In the genomic region with DNA sequence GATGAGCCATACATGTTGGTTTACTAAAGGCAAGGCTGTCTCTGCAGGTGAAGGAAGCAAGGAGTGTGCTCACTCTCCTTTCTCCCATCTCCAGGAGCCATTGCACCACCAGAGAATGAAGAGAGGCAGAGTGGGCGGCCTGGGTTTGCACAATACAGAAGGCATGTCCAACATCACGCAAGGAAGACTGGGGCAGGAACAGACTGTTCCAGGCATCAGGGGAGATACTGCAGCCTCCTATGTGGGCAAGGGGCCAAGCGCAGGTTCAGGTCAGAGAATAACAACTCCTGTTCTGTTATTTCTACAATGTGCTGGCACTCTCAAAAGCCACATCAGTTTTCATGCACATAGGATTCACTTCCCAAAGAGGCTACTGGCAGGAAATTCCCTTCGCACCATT, we compare ENCODE assay signal across 20 cellular contexts. TPM values are rescaled to one million over a fixed set of nuclear protein-coding genes. Genes with fewer than 3 reads are reported as not detected.
DNase-seq lines count a peak whose midpoint lies in the region; ATAC-seq and TF ChIP-seq lines count a peak whose summit lies in the region.
"Had no signal": no experiment of that assay in that cellular context is flagged by ENCODE, and none has a peak within 500 bp of the region (broad histone marks: within the 10 kb centered on the region; RNA-seq: fewer than 3 reads in every experiment).

No MANE protein-coding gene starts in this region.

- H3K27ac Mint-ChIP-seq in CD4-positive, alpha-beta T cell, result peak overlapping the region; percentile 100
- peak overlapping the region; percentile 95 for H3K27ac Mint-ChIP-seq in natural killer cell
- H3K27ac Mint-ChIP-seq: activated CD8-positive, alpha-beta T cell treated with anti-CD3 and anti-CD28 coated beads for 36 hours; mesothelial cell of epicardium had no signal

- H3K9me3 Mint-ChIP-seq in CD4-positive, alpha-beta T cell, result no peaks in the 10 kb centered on the region
- peaks cover 3 to 6% of the 10 kb centered on the region in 2 donors for H3K9me3 Mint-ChIP-seq in natural killer cell

- peaks cover 6% of the 10 kb centered on the region for H3K9me3 ChIP-seq in CD4-positive, alpha-beta T cell (ENCODE audit: control insufficient read depth, low read length)
- no peaks in the 10 kb centered on the region for H3K9me3 ChIP-seq in Loucy (ENCODE audit: insufficient read depth, low read depth, low read length)
- H3K9me3 ChIP-seq: SJSA1, vagina had no signal

- H3K4me3 Mint-ChIP-seq in CD4-positive, alpha-beta T cell, result no peak overlapping the region
- no peak overlapping the region for H3K4me3 Mint-ChIP-seq in natural killer cell
- H3K4me3 Mint-ChIP-seq: activated CD8-positive, alpha-beta T cell treated with anti-CD3 and anti-CD28 coated beads for 36 hours; mesothelial cell of epicardium; neural crest cell had no signal

- peaks cover 38% of the 10 kb centered on the region for H3K36me3 Mint-ChIP-seq in CD4-positive, alpha-beta T cell (ENCODE audit: low read depth)
- H3K36me3 Mint-ChIP-seq in natural killer cell, result no peaks in the 10 kb centered on the region

- H3K79me2 ChIP-seq in Loucy (ENCODE audit: insufficient read depth, low read length), result peaks cover 17% of the 10 kb centered on the region

- no peak for TF ChIP-seq CTCF in CD4-positive, alpha-beta T cell (IDR thresholded peaks at IDR 0.05)
- TF ChIP-seq CTCF in Loucy (conservative IDR thresholded peaks at IDR 0.05; ENCODE audit: low read length) (no peak), natural killer cell (IDR thresholded peaks at IDR 0.05) (no peak)

- POLR2A ChIA-PET in CD4-positive, alpha-beta T cell (lab: Charles Lee), result interaction anchor here (3.7 kb wide), 1 partner anchor 25 kb away, joined by 27 read pairs; no protein-coding TSS in a partner anchor

- no peak for ATAC-seq in CD4-positive, alpha-beta T cell (ENCODE audit: poor library complexity)
- no peak for ATAC-seq in natural killer cell
- ATAC-seq: activated CD8-positive, alpha-beta T cell treated with anti-CD3 and anti-CD28 coated beads for 36 hours; heart left ventricle; left lung; sciatic nerve had no signal

- H3K27me3 Mint-ChIP-seq in CD4-positive, alpha-beta T cell, result no peaks in the 10 kb centered on the region
- H3K27me3 Mint-ChIP-seq in natural killer cell (ENCODE audit: low read depth in 2 of 2), result no peaks in the 10 kb centered on the region
- H3K27me3 Mint-ChIP-seq: activated CD8-positive, alpha-beta T cell treated with anti-CD3 and anti-CD28 coated beads for 36 hours had no signal

- intact Hi-C loops in CD4-positive, alpha-beta T cell (cut with DNase I, micrococcal nuclease), result loop anchor here in 1 of 2 experiments (2.0 kb wide), 1 partner anchor 23 kb away; no protein-coding TSS in a partner anchor
- intact Hi-C loops in natural killer cell (cut with micrococcal nuclease), result no loop called here

- DNase-seq in CD4-positive, alpha-beta T cell, result no peak
- DNase-seq in cerebellar cortex (ENCODE audit: low spot score), result peak; percentile 47
- DNase-seq in natural killer cell, result no peak
- no peak for DNase-seq in stimulated activated naive CD4-positive, alpha-beta T cell treated with Interleukin-2 at 50 U/mL for 16 hours (lab: John Stamatoyannopoulos, UW)
- no peak for DNase-seq in activated CD8-positive, alpha-beta memory T cell treated with anti-CD3 and anti-CD28 coated beads for 24 hours
- DNase-seq in DMS79 treated with DMSO at 0.1 percent for 48 hours (lab: John Stamatoyannopoulos, UW), result no peak
- DNase-seq: activated CD8-positive, alpha-beta T cell treated with anti-CD3 and anti-CD28 coated beads for 36 hours; DND-41; heart left ventricle; left lung; NCI-H1105; NCI-H2081 treated with DMSO at 0.1 percent for 48 hours; NCI-H524 treated with DMSO at 0.1 percent for 48 hours; T-helper 2 cell had no signal

- peaks cover 31% of the 10 kb centered on the region for H3K4me1 ChIP-seq in Loucy (ENCODE audit: insufficient read depth, low read length, poor library complexity, severe bottlenecking)
- H3K4me1 ChIP-seq: vagina had no signal

- peak overlapping the region; percentile 0 for H3K27ac ChIP-seq in CD4-positive, alpha-beta T cell (ENCODE audit: low read depth, low read length)
- H3K27ac ChIP-seq: heart left ventricle, left lung, SJSA1, vagina had no signal

- peaks cover 48% of the 10 kb centered on the region for H3K4me1 Mint-ChIP-seq in CD4-positive, alpha-beta T cell (ENCODE audit: low read depth)
- peaks cover 40 to 60% of the 10 kb centered on the region in 2 donors for H3K4me1 Mint-ChIP-seq in natural killer cell
- H3K4me1 Mint-ChIP-seq: neural crest cell had no signal

- no peak overlapping the region for H3K4me2 ChIP-seq in Loucy (ENCODE audit: low read depth, low read length, poor library complexity, severe bottlenecking)

- H2AFZ ChIP-seq in Loucy (ENCODE audit: low read length), result peak overlapping the region; percentile 45

- no peaks in the 10 kb centered on the region for H3K27me3 ChIP-seq in CD4-positive, alpha-beta T cell (ENCODE audit: control insufficient read depth, insufficient read depth, low read length)
- no peaks in the 10 kb centered on the region for H3K27me3 ChIP-seq in Loucy (ENCODE audit: insufficient read depth, low read length, poor library complexity, severe bottlenecking)
- H3K27me3 ChIP-seq: heart left ventricle, left lung, SJSA1, vagina had no signal

- no peak overlapping the region for H3K4me3 ChIP-seq in Loucy (ENCODE audit: low read length, poor library complexity, severe bottlenecking)
- H3K4me3 ChIP-seq: heart left ventricle, left lung, SJSA1, vagina had no signal

- H3K9me2 ChIP-seq in Loucy (replicated peaks; ENCODE audit: low read depth, low read length), result no peaks in the 10 kb centered on the region

- H3F3A ChIP-seq in Loucy (ENCODE audit: low read depth), result no peaks in the 10 kb centered on the region

- H3K9ac ChIP-seq in Loucy (ENCODE audit: low read depth, low read length, poor library complexity, severe bottlenecking), result no peak overlapping the region

- H3K36me3 ChIP-seq in Loucy (ENCODE audit: insufficient read depth, low read length), result no peaks in the 10 kb centered on the region; the same call in 1 of the 2 replicates
- H3K36me3 ChIP-seq: left lung, SJSA1, vagina had no signal

- CTCF ChIA-PET in CD4-positive, alpha-beta T cell (lab: Charles Lee), result no interaction called here

- H4K20me1 ChIP-seq in Loucy (ENCODE audit: insufficient read depth, low read length, poor library complexity, severe bottlenecking), result no peaks in the 10 kb centered on the region

RNA-seq across cellular contexts. Expression of gene TMEM229B, which starts 1.7 kb away (rescaled TPM):
- 1 to 10 TPM; 7.1 to 9.1 TPM for total RNA-seq in CD4-positive, alpha-beta T cell
- total RNA-seq in natural killer cell, result 10 to 100 TPM; 28.3 to 51.3 (median 49.9) TPM

RNA-seq across cellular contexts. Expression of gene PLEKHH1, which starts 42.9 kb away (rescaled TPM):
- total RNA-seq in CD4-positive, alpha-beta T cell, result under 1 TPM; 0.16 to 0.53 TPM
- total RNA-seq in natural killer cell, result not detected
